ENCODE assay signal across 1 cellular context in genomic region chr11:69416123-69416475, GRCh38.
TF ChIP-seq lines count a peak whose summit lies in the region.

No MANE protein-coding gene starts in this region.

TF ChIP-seq in H1, 55 proteins besides CTCF, POLR2A, EP300 and RAD21:
- TF ChIP-seq TEAD4 (IDR thresholded peaks at IDR 0.05; ENCODE audit: low read depth, low read length) (no peak), EZH2 (IDR thresholded peaks at IDR 0.05; ENCODE audit: low read depth, low read length, severe bottlenecking) (no peak), CBX8 (IDR thresholded peaks at IDR 0.05; ENCODE audit: borderline replicate concordance, low read depth, low read length) (no peak), RFX5 (IDR thresholded peaks at IDR 0.05; ENCODE audit: borderline replicate concordance, low read depth, low read length) (no peak), CHD1 (IDR thresholded peaks at IDR 0.05; ENCODE audit: low read depth, low read length) (no peak), RNF2 (IDR thresholded peaks at IDR 0.05; ENCODE audit: borderline replicate concordance, low read depth, low read length, missing control alignments, poor library complexity, severe bottlenecking) (no peak), CHD7 (IDR thresholded peaks at IDR 0.05; ENCODE audit: insufficient replicate concordance, low read length) (no peak)
